8 cellular contexts compared by ENCODE assay signal in genomic region chr21:17045214-17045835, GRCh38.
DNase-seq lines count a peak whose midpoint lies in the region; ATAC-seq and TF ChIP-seq lines count a peak whose summit lies in the region.

No MANE protein-coding gene starts in this region.

- TF ChIP-seq CTCF in C4-2B (conservative IDR thresholded peaks at IDR 0.05) (peak; percentile 71), astrocyte of the cerebellum (IDR thresholded peaks at IDR 0.05; ENCODE audit: low read depth, low read length, missing control alignments) (peak; percentile 50), left lung (IDR thresholded peaks at IDR 0.05) (peak; percentile 29 to 40)

- H3K4me1 ChIP-seq in left lung: no peaks in the 10 kb centered on the region

- intact Hi-C loops in left lung (cut with DNase I): no loop called here

- no peaks in the 10 kb centered on the region for H3K36me3 ChIP-seq in left lung

- H3K4me3 ChIP-seq in astrocyte of the cerebellum (ENCODE audit: low read depth, low read length) (no peak overlapping the region), left lung (no peak overlapping the region)

- peaks cover 0 to 7% of the 10 kb centered on the region in 2 donors for H3K9me3 ChIP-seq in left lung

- in situ Hi-C loops in astrocyte of the cerebellum (cut with HindIII; ENCODE audit: low sequenced_read_pairs): no loop called here

- ATAC-seq in left lung: peak; percentile 70
- ATAC-seq in effector memory CD8-positive, alpha-beta T cell (replicated peaks): no peak
- ATAC-seq in HG03439 (IDR thresholded peaks at IDR 0.05; ENCODE audit: unreplicated experiment): no peak
- no peak for ATAC-seq in activated CD4-positive, CD25-positive, alpha-beta regulatory T cell treated with anti-CD3 and anti-CD28 coated beads, Interleukin-2, amount 50 U/mL, for 24 hours

- no peaks in the 10 kb centered on the region for H3K27me3 ChIP-seq in left lung

- no peaks in the 10 kb centered on the region for H3K4me1 Mint-ChIP-seq in effector memory CD8-positive, alpha-beta T cell (ENCODE audit: low read depth in 2 of 2)

- H3K27ac Mint-ChIP-seq in effector memory CD8-positive, alpha-beta T cell: no peak overlapping the region

- H3K9me3 Mint-ChIP-seq in effector memory CD8-positive, alpha-beta T cell: peaks cover 11 to 15% of the 10 kb centered on the region in 2 donors

- DNase-seq in LoVo (ENCODE audit: low spot score) (peak; percentile 3), astrocyte of the cerebellum (ENCODE audit: low read depth) (peak; percentile 15), left lung (no peak), SHP77 treated with DMSO at 0.1 percent for 48 hours (lab: John Stamatoyannopoulos, UW) (no peak)
- DNase-seq in effector memory CD8-positive, alpha-beta T cell: no peak

- H3K4me3 Mint-ChIP-seq in effector memory CD8-positive, alpha-beta T cell: no peak overlapping the region

- no peaks in the 10 kb centered on the region for H3K27me3 Mint-ChIP-seq in effector memory CD8-positive, alpha-beta T cell

- H3K27ac ChIP-seq in C4-2B (no peak overlapping the region), left lung (no peak overlapping the region)

- no peaks in the 10 kb centered on the region for H3K36me3 Mint-ChIP-seq in effector memory CD8-positive, alpha-beta T cell (ENCODE audit: insufficient read depth)

Comparison
In these comparisons a context has a peak if more than half of its experiments do, and no peak if none do; other contexts are left out.
1. DNase-seq: peak in LoVo (single experiment) and astrocyte of the cerebellum (single experiment); none in left lung (0 of 2), effector memory CD8-positive, alpha-beta T cell (0 of 3) and SHP77 treated with DMSO at 0.1 percent for 48 hours (single experiment).
2. Peak in every context shown above with its lines, with median percentiles within 50 percentile points of each other: CTCF ChIP-seq.